ENCODE assay signal across 8 cellular contexts in the genomic region with DNA sequence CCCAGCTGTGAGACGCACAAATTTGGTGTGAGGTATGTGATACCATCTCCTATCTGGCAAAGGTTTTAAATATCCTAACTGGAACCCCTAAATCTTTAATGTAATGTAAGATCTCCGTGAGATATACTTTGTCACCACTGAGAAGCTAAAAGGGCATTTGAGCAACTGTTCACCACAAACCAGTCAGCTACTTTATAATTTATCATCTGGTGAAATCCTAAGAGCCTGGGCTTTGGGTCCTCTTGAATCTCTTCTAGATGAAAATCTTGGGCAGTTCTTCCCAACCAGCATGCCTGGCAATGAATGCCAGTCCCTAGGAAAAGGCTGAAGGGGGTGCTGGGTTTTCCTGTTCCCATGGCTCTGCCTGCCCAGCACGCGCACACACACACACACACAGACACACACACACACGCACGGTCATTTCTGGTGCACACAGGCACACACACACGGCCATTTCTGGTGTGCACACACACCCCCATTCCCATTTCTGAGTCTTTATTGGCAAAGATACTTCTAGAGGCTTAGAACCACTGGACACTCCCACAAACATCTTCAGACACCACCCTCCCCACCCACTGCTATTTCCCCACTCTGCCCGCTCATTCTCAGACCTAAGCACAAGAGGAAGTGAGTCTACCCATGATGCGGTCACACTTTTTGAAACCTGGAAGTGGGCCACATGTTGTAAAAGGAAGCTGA.
DNase-seq lines count a peak whose midpoint lies in the region; ATAC-seq and TF ChIP-seq lines count a peak whose summit lies in the region.

No MANE protein-coding gene starts in this region.

- 31% methylated on average over 9 of the region's 9 CpGs for WGBS in thymus

- H3K27ac ChIP-seq in osteoblast (ENCODE audit: low read depth, low read length) (peak overlapping the region; percentile 98), thymus (ENCODE audit: low read depth) (peak overlapping the region; percentile 64)

- H3K27me3 ChIP-seq in osteoblast (ENCODE audit: insufficient read depth, low read length) (no peaks in the 10 kb centered on the region), thymus (ENCODE audit: control insufficient read depth, insufficient read depth) (no peaks in the 10 kb centered on the region)

- TF ChIP-seq CTCF in GM10266 (IDR thresholded peaks at IDR 0.05; ENCODE audit: control insufficient read depth, insufficient read depth, low read depth, missing control alignments) (no peak), epithelial cell of esophagus (IDR thresholded peaks at IDR 0.05; ENCODE audit: insufficient read depth, low read depth, low read length, missing control alignments) (no peak), osteoblast (IDR thresholded peaks at IDR 0.05; ENCODE audit: extremely low read depth, low read depth, low read length) (no peak)

- ATAC-seq in HG02588 (IDR thresholded peaks at IDR 0.05; ENCODE audit: unreplicated experiment) = peak; percentile 67

- DNase-seq in GM10266 (ENCODE audit: extremely low spot score) (peak; percentile 60), NCI-H460 (ENCODE audit: extremely low read depth, low read depth) (peak; percentile 93), epithelial cell of esophagus (ENCODE audit: low read depth) (peak; percentile 99), osteoblast (ENCODE audit: insufficient read length, low spot score, missing footprints) (peak; percentile 93), SHP77 (lab: John Stamatoyannopoulos, UW) (no peak)
- peak; percentile 16 to 58 (median 31) for DNase-seq in activated CD8-positive, alpha-beta memory T cell treated with anti-CD3 and anti-CD28 coated beads for 48 hours (ENCODE audit: low read depth in 2 of 3, low spot score in 2 of 3)

- H3K4me1 ChIP-seq in osteoblast (ENCODE audit: insufficient read depth, low read length) (peaks cover 73% of the 10 kb centered on the region), thymus (ENCODE audit: control insufficient read depth, insufficient read depth, low read length) (peaks cover 8% of the 10 kb centered on the region)

- H3K36me3 ChIP-seq in osteoblast (ENCODE audit: insufficient read depth, low read length) (peaks cover 5% of the 10 kb centered on the region), thymus (ENCODE audit: control insufficient read depth, insufficient read depth) (no peaks in the 10 kb centered on the region)

- H3K4me2 ChIP-seq in osteoblast (ENCODE audit: insufficient read depth, low read length) = peak overlapping the region; percentile 78

- H3K79me2 ChIP-seq in osteoblast (ENCODE audit: insufficient read depth, low read length) = peaks cover 67% of the 10 kb centered on the region

- H3K9me3 ChIP-seq in osteoblast (ENCODE audit: low read depth, low read length) (no peaks in the 10 kb centered on the region), thymus (ENCODE audit: control insufficient read depth) (no peaks in the 10 kb centered on the region)

- no peak overlapping the region for H2AFZ ChIP-seq in osteoblast (ENCODE audit: low read length)

- H4K20me1 ChIP-seq in osteoblast (ENCODE audit: insufficient read depth, low read length) = no peaks in the 10 kb centered on the region

- H3K4me3 ChIP-seq in epithelial cell of esophagus (ENCODE audit: low read length) (no peak overlapping the region), osteoblast (ENCODE audit: insufficient read depth, low read length) (peak overlapping the region; percentile 40), thymus (ENCODE audit: low read length) (no peak overlapping the region)

Comparison
In these comparisons a context has a peak if more than half of its experiments do, and no peak if none do; other contexts are left out.
1. DNase-seq: peak in GM10266 (single experiment), NCI-H460 (single experiment), activated CD8-positive, alpha-beta memory T cell treated with anti-CD3 and anti-CD28 coated beads for 48 hours (3 of 3), epithelial cell of esophagus (single experiment) and osteoblast (single experiment); none in SHP77 (0 of 2).